8 cellular contexts compared by ENCODE assay signal in the genomic region with DNA sequence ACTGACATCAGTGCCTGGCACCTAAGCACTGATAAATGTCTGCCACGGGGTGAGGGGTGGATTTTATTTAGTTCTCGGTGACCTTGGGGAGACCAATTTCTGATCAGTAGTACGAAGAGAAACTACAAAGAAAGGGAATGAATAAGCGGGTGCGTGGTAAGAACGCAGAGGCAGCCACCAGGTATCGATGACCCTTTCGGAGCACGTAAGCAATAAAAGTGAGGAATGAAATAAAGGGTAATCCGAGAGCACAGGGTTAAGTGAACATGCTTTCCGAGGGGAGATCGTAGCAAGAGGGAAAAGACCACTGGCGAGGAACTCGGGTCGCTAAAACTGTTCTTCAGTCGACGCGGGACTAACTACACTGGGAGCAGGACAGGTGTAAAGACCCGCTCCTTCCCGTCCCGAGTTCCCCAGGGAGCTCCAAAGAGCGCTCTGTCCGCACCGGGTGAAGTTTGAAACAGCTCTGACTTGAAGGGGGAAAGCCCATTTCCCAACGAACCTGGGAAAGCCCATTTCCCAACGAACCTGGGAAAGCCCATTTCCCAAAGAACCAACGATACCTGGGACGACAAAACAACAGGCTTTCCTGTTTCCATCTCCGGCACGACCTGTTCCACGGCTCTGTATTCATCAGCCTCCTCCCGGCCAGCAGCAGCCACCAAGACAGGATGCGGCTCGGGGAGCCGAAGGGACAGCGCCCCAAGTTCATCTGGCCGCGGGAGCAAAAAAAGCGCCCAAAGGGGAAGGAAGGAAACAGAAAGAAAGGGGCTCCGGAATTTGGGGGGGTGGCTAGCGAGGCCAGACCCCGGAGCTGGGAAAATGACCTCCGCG. TPM values are rescaled to one million over a fixed set of nuclear protein-coding genes. Genes with fewer than 3 reads are reported as not detected.
A peak's percentile ranks its signal among the peaks of the same experiment; 100 is the strongest.
DNase-seq lines count a peak whose midpoint lies in the region; ATAC-seq and TF ChIP-seq lines count a peak whose summit lies in the region.

No MANE protein-coding gene starts in this region.

- H3K4me3 ChIP-seq in A673 (ENCODE audit: low read depth, low read length, poor library complexity, severe bottlenecking): peak overlapping the region; percentile 54
- H3K4me3 ChIP-seq in HUES64 (ENCODE audit: low read length): peak overlapping the region; percentile 73
- peak overlapping the region; percentile 48 for H3K4me3 ChIP-seq in astrocyte of the spinal cord (ENCODE audit: low read depth, low read length)

- no peak for TF ChIP-seq CTCF in A673 (conservative IDR thresholded peaks at IDR 0.05; ENCODE audit: low read depth, low read length)
- no peak for TF ChIP-seq CTCF in GM10248 (IDR thresholded peaks at IDR 0.05; ENCODE audit: control extremely low read depth, extremely low read depth, low read depth, missing control alignments)
- no peak for TF ChIP-seq CTCF in astrocyte of the spinal cord (IDR thresholded peaks at IDR 0.05; ENCODE audit: low read depth, low read length)

- peak overlapping the region; percentile 68 for H3K9ac ChIP-seq in HUES64 (ENCODE audit: low read depth, low read length)

- CTCF ChIA-PET in A673 (lab: Charles Lee): no interaction called here
- CTCF ChIA-PET in GM10248 (lab: Yijun Ruan, JAX): interaction anchor here (1.1 kb wide), 1 partner anchor 10 kb away, joined by 3 read pairs; no protein-coding TSS in a partner anchor

- DNase-seq in A673 (ENCODE audit: low spot score) (no peak), GM10248 (ENCODE audit: extremely low spot score) (peak; percentile 28), astrocyte of the spinal cord (ENCODE audit: low read depth, low spot score) (peak; percentile 8), islet precursor cell (peak; percentile 64), hippocampal formation (lab: John Stamatoyannopoulos, UW) (no peak), epidermal melanocyte (ENCODE audit: insufficient read length, low spot score) (no peak)

- BruUV-seq in A673 (replicated peaks; lab: Mats Ljungman, UMichigan): no TSS peak

- in situ Hi-C loops in astrocyte of the spinal cord (cut with HindIII; ENCODE audit: low sequenced_read_pairs): no loop called here

- H3K9me3 Mint-ChIP-seq in stimulated activated memory B cell treated with anti-CD40 and anti-IgM and Interleukin-4, amounts not matched to agents 10 μg/mL and 1 μg/mL and 100 μg/mL, for 72 hours: no peaks in the 10 kb centered on the region

- H3K27me3 Mint-ChIP-seq in stimulated activated memory B cell treated with anti-CD40 and anti-IgM and Interleukin-4, amounts not matched to agents 10 μg/mL and 1 μg/mL and 100 μg/mL, for 72 hours: peaks cover 60% of the 10 kb centered on the region

- H3K4me1 ChIP-seq in A673 (ENCODE audit: insufficient read depth, low read length, poor library complexity, severe bottlenecking) (no peaks in the 10 kb centered on the region), HUES64 (ENCODE audit: insufficient read depth, low read length) (peaks cover 15% of the 10 kb centered on the region; the same call in 1 of the 2 replicates)

- peaks cover 17% of the 10 kb centered on the region for H3K4me1 Mint-ChIP-seq in stimulated activated memory B cell treated with anti-CD40 and anti-IgM and Interleukin-4, amounts not matched to agents 10 μg/mL and 1 μg/mL and 100 μg/mL, for 72 hours

- POLR2A ChIA-PET in A673 (lab: Charles Lee; ENCODE audit: low non-redundant PET) (interaction anchor here (0.5 kb wide), 1 partner anchor 30 kb away, joined by 3 read pairs; no protein-coding TSS in a partner anchor), GM10248 (lab: Yijun Ruan, JAX) (no interaction called here)

- H3K4me3 Mint-ChIP-seq in stimulated activated memory B cell treated with anti-CD40 and anti-IgM and Interleukin-4, amounts not matched to agents 10 μg/mL and 1 μg/mL and 100 μg/mL, for 72 hours: peak overlapping the region; percentile 75

- ATAC-seq in stimulated activated memory B cell treated with anti-CD40 and anti-IgM and Interleukin-4, amounts not matched to agents 10 μg/mL and 1 μg/mL and 100 μg/mL, for 72 hours: no peak

- H3K36me3 ChIP-seq in A673 (ENCODE audit: insufficient read depth, low read length, poor library complexity, severe bottlenecking) (no peaks in the 10 kb centered on the region), HUES64 (ENCODE audit: insufficient read depth, low read length) (no peaks in the 10 kb centered on the region)

- 1% methylated on average over 44 of the region's 44 CpGs for WGBS in HUES64

- H3K27ac Mint-ChIP-seq in stimulated activated memory B cell treated with anti-CD40 and anti-IgM and Interleukin-4, amounts not matched to agents 10 μg/mL and 1 μg/mL and 100 μg/mL, for 72 hours: no peak overlapping the region

- intact Hi-C loops in A673 (cut with micrococcal nuclease; ENCODE audit: unreplicated experiment): no loop called here

- H3K27me3 ChIP-seq in A673 (replicated peaks; ENCODE audit: insufficient read depth, low read depth, low read length, poor library complexity): peaks cover 87% of the 10 kb centered on the region
- peaks cover 32% of the 10 kb centered on the region for H3K27me3 ChIP-seq in HUES64 (ENCODE audit: insufficient read depth, low read length)

- H3K9me3 ChIP-seq in A673 (ENCODE audit: low read depth, low read length, poor library complexity, severe bottlenecking) (no peaks in the 10 kb centered on the region), HUES64 (ENCODE audit: insufficient read depth, low read depth, low read length) (no peaks in the 10 kb centered on the region)

- H3K27ac ChIP-seq in A673 (ENCODE audit: low read depth, low read length, poor library complexity, severe bottlenecking) (no peak overlapping the region), HUES64 (ENCODE audit: low read depth, low read length) (no peak overlapping the region)

- no peaks in the 10 kb centered on the region for H3K36me3 Mint-ChIP-seq in stimulated activated memory B cell treated with anti-CD40 and anti-IgM and Interleukin-4, amounts not matched to agents 10 μg/mL and 1 μg/mL and 100 μg/mL, for 72 hours

RNA-seq across cellular contexts. Expression of a gene that starts 1.0 kb away (rescaled TPM):
- total RNA-seq in A673 (2021): 0.15 TPM in 1 of 2 replicates, not detected in the other
- 1.9 TPM for polyA plus RNA-seq in HUES64 (2013, experiment 1 of 2)
- polyA plus RNA-seq in HUES64 (2013, experiment 2 of 2): 2.9 TPM

Comparison
In these comparisons a context has a peak if more than half of its experiments do, and no peak if none do; other contexts are left out.
1. DNase-seq: peak in GM10248 (single experiment), astrocyte of the spinal cord (single experiment) and islet precursor cell (single experiment); none in A673 (single experiment), hippocampal formation (0 of 2) and epidermal melanocyte (single experiment).
2. Peak in every context shown above with its lines, with median percentiles within 50 percentile points of each other: H3K4me3 ChIP-seq.